1 cellular context compared by ENCODE assay signal in the genomic region with DNA sequence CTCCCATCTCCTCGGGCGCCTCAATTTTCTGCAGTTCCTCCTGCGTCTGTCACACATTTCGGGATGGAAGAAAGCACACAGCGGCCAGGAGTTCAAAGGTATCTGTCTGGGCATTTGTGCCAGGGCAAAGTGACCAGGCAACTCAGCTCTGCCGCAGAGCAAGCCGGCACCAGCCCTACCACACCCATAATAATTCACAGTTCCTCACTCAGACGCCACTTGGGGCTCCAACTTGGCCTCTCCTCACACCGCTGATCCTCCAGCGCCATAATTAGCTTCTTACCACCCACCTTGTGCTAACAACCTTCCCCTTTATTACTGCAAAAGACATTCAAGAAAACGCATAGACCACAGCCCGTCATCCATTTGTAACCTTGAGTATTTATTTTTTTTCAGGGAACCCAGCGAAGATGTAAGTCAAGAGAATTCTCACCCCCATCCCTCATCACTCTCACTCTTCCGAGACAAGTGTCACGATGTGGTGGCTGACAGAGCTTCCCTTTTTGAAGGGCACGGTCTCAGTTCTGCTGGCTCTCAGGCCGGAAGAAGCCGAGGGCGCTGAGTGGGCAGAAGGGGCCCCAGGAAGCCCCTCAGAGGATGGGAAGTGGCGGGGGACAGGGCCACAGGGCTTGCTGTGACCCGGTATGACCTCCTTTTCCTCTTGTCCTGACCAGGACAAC.
TF ChIP-seq lines count a peak whose summit lies in the region.

No MANE protein-coding gene starts in this region.

TF ChIP-seq in HepG2, 621 proteins besides CTCF, POLR2A, EP300 and RAD21 (continued from another document):
- TF ChIP-seq, protein P1, sequence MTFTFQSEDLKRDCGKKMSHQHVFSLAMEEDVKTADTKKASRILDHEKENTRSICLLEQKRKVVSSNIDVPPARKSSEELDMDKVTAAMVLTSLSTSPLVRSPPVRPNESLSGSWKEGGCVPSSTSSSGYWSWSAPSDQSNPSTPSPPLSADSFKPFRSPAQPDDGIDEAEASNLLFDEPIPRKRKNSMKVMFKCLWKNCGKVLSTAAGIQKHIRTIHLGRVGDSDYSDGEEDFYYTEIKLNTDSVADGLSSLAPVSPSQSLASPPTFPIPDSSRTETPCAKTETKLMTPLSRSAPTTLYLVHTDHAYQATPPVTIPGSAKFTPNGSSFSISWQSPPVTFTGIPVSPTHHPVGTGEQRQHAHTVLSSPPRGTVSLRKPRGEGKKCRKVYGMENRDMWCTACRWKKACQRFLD (CRISPR knock-in tag; IDR thresholded peaks at IDR 0.05; ENCODE audit: borderline replicate concordance) = no peak
- TF ChIP-seq, protein P2, sequence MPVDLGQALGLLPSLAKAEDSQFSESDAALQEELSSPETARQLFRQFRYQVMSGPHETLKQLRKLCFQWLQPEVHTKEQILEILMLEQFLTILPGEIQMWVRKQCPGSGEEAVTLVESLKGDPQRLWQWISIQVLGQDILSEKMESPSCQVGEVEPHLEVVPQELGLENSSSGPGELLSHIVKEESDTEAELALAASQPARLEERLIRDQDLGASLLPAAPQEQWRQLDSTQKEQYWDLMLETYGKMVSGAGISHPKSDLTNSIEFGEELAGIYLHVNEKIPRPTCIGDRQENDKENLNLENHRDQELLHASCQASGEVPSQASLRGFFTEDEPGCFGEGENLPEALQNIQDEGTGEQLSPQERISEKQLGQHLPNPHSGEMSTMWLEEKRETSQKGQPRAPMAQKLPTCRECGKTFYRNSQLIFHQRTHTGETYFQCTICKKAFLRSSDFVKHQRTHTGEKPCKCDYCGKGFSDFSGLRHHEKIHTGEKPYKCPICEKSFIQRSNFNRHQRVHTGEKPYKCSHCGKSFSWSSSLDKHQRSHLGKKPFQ (CRISPR knock-in tag; IDR thresholded peaks at IDR 0.05; ENCODE audit: insufficient replicate concordance) = no peak
- TF ChIP-seq ZNF558 (CRISPR knock-in tag; IDR thresholded peaks at IDR 0.05; ENCODE audit: borderline replicate concordance) = no peak
